In the genomic region with DNA sequence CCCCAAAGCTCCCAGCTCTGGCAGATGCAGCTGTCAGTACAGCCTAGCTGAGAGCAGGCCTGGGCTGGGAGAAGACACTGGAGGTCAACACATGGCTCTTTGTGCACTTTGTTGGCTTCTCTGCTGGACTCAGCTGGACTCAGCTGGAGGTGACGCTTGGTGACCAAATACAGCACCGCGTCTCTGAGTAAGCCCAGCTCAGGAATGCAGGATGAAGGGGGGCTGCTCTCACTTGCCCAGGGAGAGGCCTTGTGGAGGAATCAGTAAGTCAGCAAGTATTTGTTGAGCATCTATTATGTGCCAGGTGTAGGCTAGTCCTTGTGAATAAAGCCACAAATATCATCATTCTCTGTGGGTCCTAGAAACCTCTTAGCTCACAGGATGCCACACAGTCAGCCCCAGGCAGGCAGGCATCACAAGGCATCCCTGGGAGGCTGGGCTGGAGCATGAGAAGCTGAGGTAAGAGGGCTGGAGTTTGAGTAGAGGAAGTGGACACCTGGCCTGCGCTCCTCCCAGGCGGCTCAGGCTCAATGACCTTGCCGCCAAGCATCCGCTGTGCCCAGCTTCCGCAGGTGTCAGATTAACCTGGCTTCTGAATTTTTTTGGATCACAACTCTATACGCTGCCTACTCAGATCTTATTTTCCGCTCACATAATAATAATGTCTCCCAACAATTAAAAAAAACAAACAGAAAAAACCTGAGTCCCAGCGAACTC, we compare ENCODE assay signal across 1 cellular context.
TF ChIP-seq lines count a peak whose summit lies in the region.

No MANE protein-coding gene starts in this region.

TF ChIP-seq in HCT116, 20 proteins besides CTCF, POLR2A, EP300 and RAD21 (continued from another document):
- TF ChIP-seq ZBTB33 (IDR thresholded peaks at IDR 0.05; ENCODE audit: extremely low read depth, insufficient replicate concordance, low read length) (no peak), ZNF274 (IDR thresholded peaks at IDR 0.05; ENCODE audit: low read depth, low read length) (no peak), CBX3 (IDR thresholded peaks at IDR 0.05; ENCODE audit: low read depth) (no peak), JUND (IDR thresholded peaks at IDR 0.05) (no peak), POLR2AphosphoS5 (IDR thresholded peaks at IDR 0.05; ENCODE audit: low read depth, low read length) (no peak), ELF1 (IDR thresholded peaks at IDR 0.05; ENCODE audit: borderline replicate concordance, low read depth) (no peak), SRF (IDR thresholded peaks at IDR 0.05; ENCODE audit: low read depth) (no peak), REST (IDR thresholded peaks at IDR 0.05; ENCODE audit: low read depth) (no peak), SP1 (IDR thresholded peaks at IDR 0.05; ENCODE audit: low read depth) (no peak)
- TF ChIP-seq, protein P1, sequence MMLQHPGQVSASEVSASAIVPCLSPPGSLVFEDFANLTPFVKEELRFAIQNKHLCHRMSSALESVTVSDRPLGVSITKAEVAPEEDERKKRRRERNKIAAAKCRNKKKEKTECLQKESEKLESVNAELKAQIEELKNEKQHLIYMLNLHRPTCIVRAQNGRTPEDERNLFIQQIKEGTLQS (IDR thresholded peaks at IDR 0.05) = no peak
